In genomic region chr1:3836421-3836820, GRCh38 we compare ENCODE assay signal across 21 cellular contexts. TPM values are rescaled to one million over a fixed set of nuclear protein-coding genes. Genes with fewer than 3 reads are reported as not detected.
A peak's percentile ranks its signal among the peaks of the same experiment; 100 is the strongest.
DNase-seq lines count a peak whose midpoint lies in the region; ATAC-seq and TF ChIP-seq lines count a peak whose summit lies in the region.
"Had no signal": no experiment of that assay in that cellular context is flagged by ENCODE, and none has a peak within 500 bp of the region (broad histone marks: within the 10 kb centered on the region; RNA-seq: fewer than 3 reads in every experiment).

No MANE protein-coding gene starts in this region.

- no peak for TF ChIP-seq CTCF in RWPE2 (IDR thresholded peaks at IDR 0.05; ENCODE audit: poor library complexity, severe bottlenecking)
- no peak for TF ChIP-seq CTCF in spleen (IDR thresholded peaks at IDR 0.05 in 8 of 11, conservative IDR thresholded peaks at IDR 0.05 in 3 of 11)
- no peak for TF ChIP-seq CTCF in GM20000 (IDR thresholded peaks at IDR 0.05; ENCODE audit: extremely low read depth, missing control alignments)
- TF ChIP-seq CTCF in lower lobe of right lung (IDR thresholded peaks at IDR 0.05) = no peak

- no peak for ATAC-seq in RWPE2 (ENCODE audit: low read depth)
- ATAC-seq in lower lobe of right lung = no peak
- ATAC-seq: GM23338 had no signal

- H3K27ac ChIP-seq in RWPE2 (ENCODE audit: poor library complexity, severe bottlenecking) (no peak overlapping the region), spleen (peak overlapping the region in 5 of 8 donors; percentile 13 to 58 (median 33)), lower lobe of right lung (no peak overlapping the region)
- H3K27ac ChIP-seq: KMS-11 had no signal

- H3K27me3 ChIP-seq in RWPE2 (ENCODE audit: insufficient read depth, poor library complexity, severe bottlenecking) (no peaks in the 10 kb centered on the region), spleen (replicated peaks in 1 of 7) (no peaks in the 10 kb centered on the region), lower lobe of right lung (ENCODE audit: low read depth) (no peaks in the 10 kb centered on the region)

- peaks cover 37% of the 10 kb centered on the region for H3K36me3 ChIP-seq in RWPE2 (ENCODE audit: low read depth)
- H3K36me3 ChIP-seq in spleen = peaks cover 4 to 100% (median 68%) of the 10 kb centered on the region in 6 donors
- peaks cover 86% of the 10 kb centered on the region for H3K36me3 ChIP-seq in lower lobe of right lung

- no peak overlapping the region for H3K4me3 ChIP-seq in RWPE2 (ENCODE audit: severe bottlenecking)
- no peak overlapping the region for H3K4me3 ChIP-seq in spleen
- no peak overlapping the region for H3K4me3 ChIP-seq in lower lobe of right lung
- H3K4me3 ChIP-seq: GM23338, HAP-1 had no signal

- intact Hi-C loops in spleen (cut with DNase I; ENCODE audit: low total_unique reads) = no loop called here
- intact Hi-C loops in lower lobe of right lung (cut with DNase I) = no loop called here

- H3K9me3 ChIP-seq in RWPE2 (ENCODE audit: severe bottlenecking) (no peaks in the 10 kb centered on the region), spleen (peaks cover 0 to 16% (median 12%) of the 10 kb centered on the region in 8 donors), lower lobe of right lung (peaks cover 8% of the 10 kb centered on the region)
- H3K9me3 ChIP-seq: HAP-1 had no signal

- no peak for TF ChIP-seq POLR2A in spleen (IDR thresholded peaks at IDR 0.05)

- WGBS in spleen, 5 donors = 83 to 95% (median 90%) methylated on average over 11 of the region's 11 CpGs

- DNase-seq in EL = peak; percentile 22
- DNase-seq in RWPE2 (ENCODE audit: low spot score) = peak; percentile 9
- peak; percentile 74 for DNase-seq in dermis blood vessel endothelial cell
- no peak for DNase-seq in spleen
- DNase-seq in GM20000 (ENCODE audit: low spot score) = no peak
- DNase-seq in lower lobe of right lung = no peak
- DNase-seq in globus pallidus (ENCODE audit: low spot score) = no peak
- DNase-seq: CD4-positive, CD25-positive, alpha-beta regulatory T cell; COR-L47; DMS79; IMR-90; NCI-H1417; NCI-H187; NCI-H446 treated with DMSO at 0.1 percent for 48 hours; NCI-H526 treated with DMSO at 0.1 percent for 48 hours; OCI-M1; Right ventricle myocardium superior; SW 1271 had no signal

- no peaks in the 10 kb centered on the region for H3K4me1 ChIP-seq in RWPE2 (ENCODE audit: insufficient read depth, poor library complexity, severe bottlenecking)
- H3K4me1 ChIP-seq in spleen = no peaks in the 10 kb centered on the region
- no peaks in the 10 kb centered on the region for H3K4me1 ChIP-seq in lower lobe of right lung
- H3K4me1 ChIP-seq: HAP-1 had no signal

RNA-seq across cellular contexts. Expression of gene CEP104, which starts 20.6 kb away (rescaled TPM):
- 23.8 and 38.9 TPM in 2 replicates for total RNA-seq in dermis blood vessel endothelial cell
- 10 to 100 TPM; 26.4 to 49.4 (median 42.0) TPM for total RNA-seq in spleen
- polyA plus RNA-seq in spleen = 1 to 10 TPM; 4.5 to 8.4 (median 5.3) TPM
- total RNA-seq in lower lobe of right lung = 53.9 TPM

RNA-seq across cellular contexts. Expression of gene DFFB, which starts 20.9 kb away (rescaled TPM):
- total RNA-seq in dermis blood vessel endothelial cell = 13.7 and 14.8 TPM in 2 replicates
- 10 to 100 TPM in 5 of 7 donors, 1 to 10 TPM in 2; 8.5 to 13.8 (median 12.1) TPM for total RNA-seq in spleen
- polyA plus RNA-seq in spleen = 10 to 100 TPM in 1 of 3 donors, 1 to 10 TPM in 2; 6.3 to 10.5 (median 8.7) TPM
- 10.6 TPM for total RNA-seq in lower lobe of right lung

RNA-seq across cellular contexts. Expression of gene LRRC47, which starts 40.1 kb away (rescaled TPM):
- total RNA-seq in dermis blood vessel endothelial cell (42.2 and 50.9 TPM in 2 replicates), spleen (10 to 100 TPM; 24.1 to 39.0 (median 28.3) TPM), lower lobe of right lung (34.4 TPM)
- polyA plus RNA-seq in spleen = 10 to 100 TPM; 12.5 to 21.4 (median 18.1) TPM

Comparison
In these comparisons a context has a peak if more than half of its experiments do, and no peak if none do; other contexts are left out.
1. DNase-seq: peak in EL (single experiment), RWPE2 (single experiment) and dermis blood vessel endothelial cell (single experiment); none in spleen (single experiment), GM20000 (single experiment), lower lobe of right lung (single experiment) and globus pallidus (single experiment).
2. H3K27ac ChIP-seq: peak in spleen (5 of 8); none in RWPE2 (single experiment) and lower lobe of right lung (single experiment).